ENCODE assay signal across 22 cellular contexts in genomic region chr14:74515891-74516412, GRCh38.
"Had no signal": no experiment of that assay in that cellular context is flagged by ENCODE, and none has a peak within 500 bp of the region (broad histone marks: within the 10 kb centered on the region; RNA-seq: fewer than 3 reads in every experiment).

No MANE protein-coding gene starts in this region.

- H3K27ac Mint-ChIP-seq: activated CD4-positive, alpha-beta memory T cell treated with anti-CD3 and anti-CD28 coated beads, Interleukin-2, amount 10 ng/mL, durations not matched to agents 7 days and 5 days; activated CD8-positive, alpha-beta memory T cell treated with anti-CD3 and anti-CD28 coated beads, Interleukin-2, amount 10 ng/mL, durations not matched to agents 7 days and 5 days; activated naive CD8-positive, alpha-beta T cell; memory B cell; naive thymus-derived CD4-positive, alpha-beta T cell had no signal

- H3K79me2 ChIP-seq: parathyroid adenoma had no signal

- ATAC-seq: activated CD8-positive, alpha-beta memory T cell treated with anti-CD3 and anti-CD28 coated beads, Interleukin-2, amount 10 ng/mL, durations not matched to agents 7 days and 5 days; body of pancreas; left lobe of liver; naive thymus-derived CD4-positive, alpha-beta T cell; stimulated activated naive CD8-positive, alpha-beta T cell treated with anti-CD3 and anti-CD28 coated beads, Interleukin-15, Interleukin-2, amounts not matched to agents 100 U/mL and 50 U/mL, for 24 hours had no signal

- H3K4me3 Mint-ChIP-seq: activated CD4-positive, alpha-beta memory T cell treated with anti-CD3 and anti-CD28 coated beads, Interleukin-2, amount 10 ng/mL, durations not matched to agents 7 days and 5 days; activated CD8-positive, alpha-beta memory T cell treated with anti-CD3 and anti-CD28 coated beads, Interleukin-2, amount 10 ng/mL, durations not matched to agents 7 days and 5 days; activated naive CD8-positive, alpha-beta T cell; memory B cell; naive thymus-derived CD4-positive, alpha-beta T cell had no signal

- H3K4me3 ChIP-seq: body of pancreas, colonic mucosa had no signal

- H3K4me1 ChIP-seq: body of pancreas, colonic mucosa, parathyroid adenoma had no signal

- DNase-seq: activated CD4-positive, alpha-beta memory T cell treated with anti-CD3 and anti-CD28 coated beads, Interleukin-2, amount 10 ng/mL, durations not matched to agents 7 days and 5 days; activated CD4-positive, alpha-beta T cell treated with anti-CD3 and anti-CD28 coated beads for 48 hours; activated CD4-positive, CD25-positive, alpha-beta regulatory T cell; activated CD8-positive, alpha-beta memory T cell treated with anti-CD3 and anti-CD28 coated beads, Interleukin-2, amount 10 ng/mL, durations not matched to agents 7 days and 5 days; body of pancreas; central memory CD4-positive, alpha-beta T cell; colonic mucosa; erythroblast; foreskin melanocyte; glutamatergic neuron; hypothalamus; naive thymus-derived CD4-positive, alpha-beta T cell; stimulated activated CD4-positive, alpha-beta T cell treated with anti-CD3 and anti-CD28 coated beads, Interleukin-12 subunit alpha, Interleukin-12 subunit beta, amount 100 ng/mL, for 4 hours; stimulated activated CD4-positive, alpha-beta T cell treated with anti-CD3 and anti-CD28 coated beads, Interleukin-1b, Interleukin-23, amount 100 ng/mL, for 48 hours; stimulated activated naive CD8-positive, alpha-beta T cell treated with anti-CD3 and anti-CD28 coated beads, Interleukin-15, Interleukin-2, amounts not matched to agents 100 U/mL and 50 U/mL, for 24 hours; T1000; trophoblast cell had no signal

- H3K9ac ChIP-seq: parathyroid adenoma had no signal

- H3K36me3 Mint-ChIP-seq: activated CD8-positive, alpha-beta memory T cell treated with anti-CD3 and anti-CD28 coated beads, Interleukin-2, amount 10 ng/mL, durations not matched to agents 7 days and 5 days; activated naive CD8-positive, alpha-beta T cell; memory B cell; naive thymus-derived CD4-positive, alpha-beta T cell had no signal

- H2AFZ ChIP-seq: parathyroid adenoma had no signal

- H3K27me3 ChIP-seq: body of pancreas, colonic mucosa had no signal

- H3K27ac ChIP-seq: body of pancreas, colonic mucosa, neutrophil, parathyroid adenoma had no signal

- H3K9me3 ChIP-seq: body of pancreas, colonic mucosa, neutrophil had no signal

- H3K36me3 ChIP-seq: colonic mucosa, neutrophil had no signal

- H3K9me3 Mint-ChIP-seq: activated CD4-positive, alpha-beta memory T cell treated with anti-CD3 and anti-CD28 coated beads, Interleukin-2, amount 10 ng/mL, durations not matched to agents 7 days and 5 days; memory B cell; naive thymus-derived CD4-positive, alpha-beta T cell had no signal
